10 cellular contexts compared by ENCODE assay signal in genomic region chr4:182547435-182547834, GRCh38.
DNase-seq lines count a peak whose midpoint lies in the region; ATAC-seq and TF ChIP-seq lines count a peak whose summit lies in the region.
"Had no signal": no experiment of that assay in that cellular context is flagged by ENCODE, and none has a peak within 500 bp of the region (broad histone marks: within the 10 kb centered on the region; RNA-seq: fewer than 3 reads in every experiment).

No MANE protein-coding gene starts in this region.

- no peak for DNase-seq in spleen
- no peak for DNase-seq in sigmoid colon
- no peak for DNase-seq in substantia nigra (lab: John Stamatoyannopoulos, UW)
- DNase-seq: hippocampal formation, NCI-H510A treated with DMSO at 0.1 percent for 48 hours had no signal

- H3K9me3 ChIP-seq in spleen = no peaks in the 10 kb centered on the region
- no peaks in the 10 kb centered on the region for H3K9me3 ChIP-seq in sigmoid colon
- H3K9me3 ChIP-seq: ascending aorta had no signal

- ATAC-seq in GM18868 (IDR thresholded peaks at IDR 0.05; ENCODE audit: unreplicated experiment) (peak; percentile 100), GM19467 (IDR thresholded peaks at IDR 0.05; ENCODE audit: unreplicated experiment) (peak; percentile 97), HG02938 (IDR thresholded peaks at IDR 0.05; ENCODE audit: unreplicated experiment) (peak; percentile 100), HG03571 (IDR thresholded peaks at IDR 0.05; ENCODE audit: unreplicated experiment) (peak; percentile 94)

- no peak for TF ChIP-seq EP300 in sigmoid colon (IDR thresholded peaks at IDR 0.05)

- 77 to 88% (median 79%) methylated on average over 4 of the region's 4 CpGs for WGBS in spleen, 5 donors
- WGBS in sigmoid colon, 2 donors = 91% methylated on average over 4 of the region's 4 CpGs

- H3K4me3 ChIP-seq in spleen (no peak overlapping the region), sigmoid colon (no peak overlapping the region)
- H3K4me3 ChIP-seq: ascending aorta had no signal

- TF ChIP-seq CTCF in spleen (IDR thresholded peaks at IDR 0.05 in 8 of 11, conservative IDR thresholded peaks at IDR 0.05 in 3 of 11) (no peak), sigmoid colon (IDR thresholded peaks at IDR 0.05) (no peak)

- H3K36me3 ChIP-seq in spleen (no peaks in the 10 kb centered on the region), sigmoid colon (no peaks in the 10 kb centered on the region)
- H3K36me3 ChIP-seq: ascending aorta had no signal

- TF ChIP-seq POLR2A in spleen (IDR thresholded peaks at IDR 0.05) (no peak), sigmoid colon (IDR thresholded peaks at IDR 0.05) (no peak)

- intact Hi-C loops in spleen (cut with DNase I; ENCODE audit: low total_unique reads) = no loop called here
- intact Hi-C loops in sigmoid colon (cut with DNase I) = no loop called here

- H3K27me3 ChIP-seq in spleen (replicated peaks in 1 of 7) (no peaks in the 10 kb centered on the region), sigmoid colon (no peaks in the 10 kb centered on the region)
- H3K27me3 ChIP-seq: ascending aorta had no signal

- H3K4me1 ChIP-seq in spleen (no peaks in the 10 kb centered on the region), sigmoid colon (peaks cover 0 to 23% (median 7%) of the 10 kb centered on the region in 4 donors)
- H3K4me1 ChIP-seq: ascending aorta had no signal

- no peak overlapping the region for H3K27ac ChIP-seq in spleen
- no peak overlapping the region for H3K27ac ChIP-seq in sigmoid colon
- H3K27ac ChIP-seq in substantia nigra (ENCODE audit: low read depth, low read length, poor library complexity, severe bottlenecking) = no peak overlapping the region
- H3K27ac ChIP-seq: ascending aorta had no signal
